In genomic region chr19:50510121-50510670, GRCh38 we compare ENCODE assay signal across 8 cellular contexts. TPM values are rescaled to one million over a fixed set of nuclear protein-coding genes. Genes with fewer than 3 reads are reported as not detected.
A peak's percentile ranks its signal among the peaks of the same experiment; 100 is the strongest.
DNase-seq lines count a peak whose midpoint lies in the region; ATAC-seq and TF ChIP-seq lines count a peak whose summit lies in the region.

No MANE protein-coding gene starts in this region.

- H3K27me3 ChIP-seq in GM06990 (replicated peaks; ENCODE audit: control insufficient read depth, insufficient read depth, low read length) (no peaks in the 10 kb centered on the region), sigmoid colon (peaks cover 0 to 2% (median 0%) of the 10 kb centered on the region in 3 donors)

- WGBS in sigmoid colon, 2 donors, result 69 to 73% methylated on average over 26 of the region's 26 CpGs

- H3K27ac ChIP-seq in sigmoid colon, result peak overlapping the region; percentile 76 to 80 (median 78)

- TF ChIP-seq POLR2A in sigmoid colon (IDR thresholded peaks at IDR 0.05), result no peak

- H3K4me1 ChIP-seq in sigmoid colon, result peaks cover 0 to 15% (median 9%) of the 10 kb centered on the region in 4 donors

- H3K27me3 Mint-ChIP-seq in glutamatergic neuron (ENCODE audit: unreplicated experiment), result peaks cover 24% of the 10 kb centered on the region

- TF ChIP-seq CTCF in GM06990 (IDR thresholded peaks at IDR 0.05; ENCODE audit: insufficient read depth, low read length, poor library complexity, severe bottlenecking), result no peak
- no peak for TF ChIP-seq CTCF in WI38 (IDR thresholded peaks at IDR 0.05; ENCODE audit: low read depth, low read length)
- no peak for TF ChIP-seq CTCF in glutamatergic neuron (IDR thresholded peaks at IDR 0.05; ENCODE audit: partially characterized antibody, unreplicated experiment)
- no peak for TF ChIP-seq CTCF in sigmoid colon (IDR thresholded peaks at IDR 0.05)

- no peaks in the 10 kb centered on the region for H3K36me3 Mint-ChIP-seq in glutamatergic neuron (ENCODE audit: unreplicated experiment)

- peak overlapping the region; percentile 83 for H3K4me3 Mint-ChIP-seq in glutamatergic neuron (ENCODE audit: unreplicated experiment)

- no peaks in the 10 kb centered on the region for H3K9me3 ChIP-seq in sigmoid colon

- peaks cover 15% of the 10 kb centered on the region for H3K9me3 Mint-ChIP-seq in glutamatergic neuron (ENCODE audit: unreplicated experiment)

- DNase-seq in GM06990 (ENCODE audit: extremely low read depth, insufficient read length) (no peak), glutamatergic neuron (peak; percentile 47), sigmoid colon (no peak), pons (ENCODE audit: low spot score) (no peak), hippocampal formation (lab: John Stamatoyannopoulos, UW) (no peak)

- H3K36me3 ChIP-seq in GM06990 (ENCODE audit: control insufficient read depth, insufficient read depth, low read length) (no peaks in the 10 kb centered on the region; the same call in 1 of the 2 replicates), sigmoid colon (peaks cover 0 to 11% (median 0%) of the 10 kb centered on the region in 4 donors)

- peak overlapping the region; percentile 88 for H3K4me3 ChIP-seq in GM06990 (replicated peaks; ENCODE audit: low read depth, low read length)
- H3K4me3 ChIP-seq in WI38 (ENCODE audit: low read depth, low read length), result peak overlapping the region; percentile 79
- peak overlapping the region; percentile 56 to 94 (median 80) for H3K4me3 ChIP-seq in sigmoid colon

- ATAC-seq in HG02759 (IDR thresholded peaks at IDR 0.05; ENCODE audit: unreplicated experiment) (no peak), HG03571 (IDR thresholded peaks at IDR 0.05; ENCODE audit: unreplicated experiment) (no peak)

- H3K4me1 Mint-ChIP-seq in glutamatergic neuron (ENCODE audit: low read depth, unreplicated experiment), result peaks cover 16% of the 10 kb centered on the region

- intact Hi-C loops in sigmoid colon (cut with DNase I), result loop anchor here (2.0 to 10.0 kb wide), 2 partner anchors 141 to 215 kb away; partner anchors contain the start of gene CLEC11A

- peak overlapping the region; percentile 94 for H3K27ac Mint-ChIP-seq in glutamatergic neuron (ENCODE audit: unreplicated experiment)

- no peak for TF ChIP-seq EP300 in sigmoid colon (IDR thresholded peaks at IDR 0.05)

RNA-seq across cellular contexts. Expression of gene JOSD2, which starts 0.8 kb away (rescaled TPM):
- total RNA-seq in glutamatergic neuron (ENCODE audit: unreplicated experiment) (19.1 TPM), sigmoid colon (10 to 100 TPM; 23.5 to 47.9 (median 33.7) TPM)
- polyA plus RNA-seq in sigmoid colon, result 10 to 100 TPM; 55.3 to 85.1 (median 65.7) TPM

RNA-seq across cellular contexts. Expression of gene ASPDH, which starts 3.5 kb away (rescaled TPM):
- total RNA-seq in glutamatergic neuron (ENCODE audit: unreplicated experiment), result not detected
- total RNA-seq in sigmoid colon, result not detected
- polyA plus RNA-seq in sigmoid colon, result not detected

RNA-seq across cellular contexts. Expression of gene GARIN5A, which starts 33.5 kb away (rescaled TPM):
- total RNA-seq in glutamatergic neuron (ENCODE audit: unreplicated experiment) (5.2 TPM), sigmoid colon (1 to 10 TPM in 2 of 4 donors, under 1 TPM in 1, not detected in 1; 0.36 to 7.1 (median 1.2) TPM)
- polyA plus RNA-seq in sigmoid colon, result 1 to 10 TPM in 2 of 3 donors, not detected in 1; 1.6 to 2.8 TPM

RNA-seq across cellular contexts. Expression of gene EMC10, which starts 33.9 kb away (rescaled TPM):
- total RNA-seq in glutamatergic neuron (ENCODE audit: unreplicated experiment) (98.8 TPM), sigmoid colon (10 to 100 TPM; 38.5 to 48.5 (median 42.3) TPM)
- 100 to 1,000 TPM in 1 of 3 donors, 10 to 100 TPM in 2; 34.2 to 140 (median 41.8) TPM for polyA plus RNA-seq in sigmoid colon

RNA-seq across cellular contexts. Expression of gene LRRC4B, which starts 58.0 kb away (rescaled TPM):
- 28.5 TPM for total RNA-seq in glutamatergic neuron (ENCODE audit: unreplicated experiment)
- total RNA-seq in sigmoid colon, result 1 to 10 TPM; 2.2 to 2.7 (median 2.4) TPM
- polyA plus RNA-seq in sigmoid colon, result 1 to 10 TPM in 1 of 3 donors, under 1 TPM in 1, not detected in 1; 0.23 to 2.8 TPM
